25 cellular contexts compared by ENCODE assay signal in genomic region chr2:46458763-46459505, GRCh38. TPM values are rescaled to one million over a fixed set of nuclear protein-coding genes. Genes with fewer than 3 reads are reported as not detected.
"Had no signal": no experiment of that assay in that cellular context is flagged by ENCODE, and none has a peak within 500 bp of the region (broad histone marks: within the 10 kb centered on the region; RNA-seq: fewer than 3 reads in every experiment).

No MANE protein-coding gene starts in this region.

- H3K27ac Mint-ChIP-seq: activated naive CD4-positive, alpha-beta T cell treated with anti-CD3 and anti-CD28 coated beads, Interleukin-2, amount 50 U/mL, for 72 hours; activated T-cell treated with anti-CD3 and anti-CD28 coated beads, Interleukin-2, amount 50 U/mL, for 72 hours; endodermal cell; nephron progenitor cell; stimulated activated naive CD8-positive, alpha-beta T cell treated with anti-CD3 and anti-CD28 coated beads, Interleukin-15, Interleukin-2, amounts not matched to agents 100 ng/mL and 50 ng/mL, for 24 hours had no signal

- H3K27ac ChIP-seq: epithelial cell of prostate, suprapubic skin had no signal

- ATAC-seq: activated CD4-positive, CD25-positive, alpha-beta regulatory T cell treated with anti-CD3 and anti-CD28 coated beads, Interleukin-2, amount 50 U/mL, for 24 hours; activated naive CD4-positive, alpha-beta T cell treated with anti-CD3 and anti-CD28 coated beads, Interleukin-2, amount 50 U/mL, for 72 hours; activated T-cell treated with anti-CD3 and anti-CD28 coated beads, Interleukin-2, amount 50 U/mL, for 72 hours had no signal

- H3K9me3 ChIP-seq: suprapubic skin had no signal

- H3K4me3 ChIP-seq: lung, suprapubic skin had no signal

- H3K4me3 Mint-ChIP-seq: activated T-cell treated with anti-CD3 and anti-CD28 coated beads, Interleukin-2, amount 50 U/mL, for 72 hours; endodermal cell; mesothelial cell of epicardium; nephron progenitor cell; stimulated activated naive CD8-positive, alpha-beta T cell treated with anti-CD3 and anti-CD28 coated beads, Interleukin-15, Interleukin-2, amounts not matched to agents 100 ng/mL and 50 ng/mL, for 24 hours had no signal

- H3K9me3 Mint-ChIP-seq: activated naive CD4-positive, alpha-beta T cell treated with anti-CD3 and anti-CD28 coated beads, Interleukin-2, amount 50 U/mL, for 72 hours; activated T-cell treated with anti-CD3 and anti-CD28 coated beads, Interleukin-2, amount 50 U/mL, for 72 hours; endodermal cell; nephron progenitor cell; stimulated activated naive CD8-positive, alpha-beta T cell treated with anti-CD3 and anti-CD28 coated beads, Interleukin-15, Interleukin-2, amounts not matched to agents 100 ng/mL and 50 ng/mL, for 24 hours had no signal

- H3K27me3 ChIP-seq: suprapubic skin had no signal

- DNase-seq: activated CD4-positive, alpha-beta T cell treated with anti-CD3 and anti-CD28 coated beads, Interleukin-2, amount 50 U/mL, for 1 hour; activated CD8-positive, alpha-beta memory T cell treated with anti-CD3 and anti-CD28 coated beads for 24 hours; activated CD8-positive, alpha-beta memory T cell treated with anti-CD3 and anti-CD28 coated beads, Interleukin-2, amount 50 U/mL, for 48 hours; activated gamma-delta T cell; activated T-cell treated with anti-CD3 and anti-CD28 coated beads, Interleukin-2, amount 50 U/mL, for 72 hours; endodermal cell; foreskin melanocyte; hypothalamus; nephron progenitor cell; occipital lobe; posterior cingulate gyrus; stimulated activated CD4-positive, alpha-beta T cell treated with anti-CD3 and anti-CD28 coated beads, Interleukin-12 subunit alpha, Interleukin-12 subunit beta, amount 100 ng/mL, for 4 hours; stimulated activated CD4-positive, alpha-beta T cell treated with anti-CD3 and anti-CD28 coated beads, Interleukin-1b, Interleukin-23, amount 100 ng/mL, for 48 hours had no signal

- H3K4me1 Mint-ChIP-seq: endodermal cell had no signal

- H3K36me3 Mint-ChIP-seq: activated naive CD4-positive, alpha-beta T cell treated with anti-CD3 and anti-CD28 coated beads, Interleukin-2, amount 50 U/mL, for 72 hours; mesothelial cell of epicardium had no signal

- H3K36me3 ChIP-seq: suprapubic skin had no signal

- H3K27me3 Mint-ChIP-seq: stimulated activated naive CD8-positive, alpha-beta T cell treated with anti-CD3 and anti-CD28 coated beads, Interleukin-15, Interleukin-2, amounts not matched to agents 100 ng/mL and 50 ng/mL, for 24 hours had no signal

RNA-seq across cellular contexts. Expression of gene TMEM247, which starts 20.4 kb away (rescaled TPM):
- total RNA-seq: activated naive CD4-positive, alpha-beta T cell treated with anti-CD3 and anti-CD28 coated beads, Interleukin-2, amount 50 U/mL, for 72 hours; activated T-cell treated with anti-CD3 and anti-CD28 coated beads, Interleukin-2, amount 50 U/mL, for 72 hours; bronchial epithelial cell; chondrocyte; dermis microvascular lymphatic vessel endothelial cell; endodermal cell; lung; mesothelial cell of epicardium; occipital lobe; suprapubic skin; T-helper 1 cell treated with Interleukin-12 subunit alpha and Interleukin-12 subunit beta and Interleukin-4 antibody, amounts not matched to agents 30 ng/mL and 1 ng/mL, for 36 hours; urinary bladder had no signal
